In the genomic region with DNA sequence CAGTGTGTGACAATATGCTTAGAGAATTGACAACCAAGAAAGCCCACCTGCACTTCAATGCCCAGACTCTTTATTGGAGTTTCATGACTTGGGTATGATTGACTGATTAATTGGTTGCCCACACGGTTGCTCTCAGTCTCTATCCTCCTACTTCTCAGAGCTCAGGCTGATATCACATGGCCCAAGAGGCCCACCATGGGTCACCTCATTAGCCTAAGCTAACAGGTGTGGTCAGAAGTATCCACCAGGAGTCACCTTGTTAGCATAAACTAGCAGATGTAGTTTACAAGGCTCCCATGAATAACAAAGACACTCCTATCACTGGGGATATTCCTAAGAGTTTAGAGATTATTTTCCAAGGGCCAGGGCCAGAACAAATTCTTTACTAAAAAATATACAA, we compare ENCODE assay signal across 22 cellular contexts.
"Had no signal": no experiment of that assay in that cellular context is flagged by ENCODE, and none has a peak within 500 bp of the region (broad histone marks: within the 10 kb centered on the region; RNA-seq: fewer than 3 reads in every experiment).

No MANE protein-coding gene starts in this region.

- H3K4me3 ChIP-seq: adrenal gland, breast epithelium, esophagus muscularis mucosa, hepatocyte, pancreas, thyroid gland had no signal

- H3K9me3 ChIP-seq: adrenal gland, esophagus muscularis mucosa, pancreas, thyroid gland had no signal

- H3K4me1 ChIP-seq: adrenal gland, breast epithelium, esophagus muscularis mucosa, pancreas, thyroid gland had no signal

- H3K9me3 Mint-ChIP-seq: activated CD8-positive, alpha-beta T cell treated with anti-CD3 and anti-CD28 coated beads for 36 hours; central memory CD8-positive, alpha-beta T cell; effector memory CD8-positive, alpha-beta T cell; memory B cell; nephron progenitor cell; T-helper 2 cell treated with Interferon-gamma antibody and Interleukin-4, amounts not matched to agents 5 μg/mL and 100 μg/mL, for 36 hours had no signal

- H3K4me1 Mint-ChIP-seq: central memory CD8-positive, alpha-beta T cell had no signal

- H3K27ac ChIP-seq: adrenal gland, breast epithelium, esophagus muscularis mucosa, hepatocyte, pancreas, thyroid gland, VCaP had no signal

- ATAC-seq: activated CD8-positive, alpha-beta T cell treated with anti-CD3 and anti-CD28 coated beads for 36 hours; effector memory CD8-positive, alpha-beta T cell; pancreas; right cardiac atrium had no signal

- H3K27me3 ChIP-seq: adrenal gland, breast epithelium, esophagus muscularis mucosa, hepatocyte, pancreas, thyroid gland had no signal

- H3K27me3 Mint-ChIP-seq: activated CD8-positive, alpha-beta T cell treated with anti-CD3 and anti-CD28 coated beads for 36 hours; activated naive CD8-positive, alpha-beta T cell; central memory CD8-positive, alpha-beta T cell; effector memory CD8-positive, alpha-beta T cell; memory B cell had no signal

- H3K27ac Mint-ChIP-seq: activated CD4-positive, alpha-beta T cell treated with anti-CD3 and anti-CD28 coated beads, Interleukin-2, amount 10 ng/mL, durations not matched to agents 7 days and 5 days; activated CD8-positive, alpha-beta T cell treated with anti-CD3 and anti-CD28 coated beads for 36 hours; activated naive CD8-positive, alpha-beta T cell; memory B cell; nephron progenitor cell; T-helper 2 cell treated with Interferon-gamma antibody and Interleukin-4, amounts not matched to agents 5 μg/mL and 100 μg/mL, for 36 hours had no signal

- DNase-seq: activated CD4-positive, alpha-beta T cell treated with anti-CD3 and anti-CD28 coated beads, Interleukin-2, amount 10 ng/mL, durations not matched to agents 7 days and 5 days; activated CD4-positive, CD25-positive, alpha-beta regulatory T cell treated with anti-CD3 and anti-CD28 coated beads, Interleukin-2, amount 50 U/mL, for 72 hours; activated CD8-positive, alpha-beta T cell treated with anti-CD3 and anti-CD28 coated beads for 36 hours; activated gamma-delta T cell treated with Interleukin-2 at 50 U/mL for 16 hours; activated T-cell treated with anti-CD3 and anti-CD28 coated beads, Interleukin-2, amount 50 U/mL, for 1 hour; adrenal gland; effector memory CD8-positive, alpha-beta T cell; glutamatergic neuron; nephron progenitor cell; pancreas; right cardiac atrium; stimulated activated CD4-positive, alpha-beta T cell treated with anti-CD3 and anti-CD28 coated beads, Interleukin-4, amount 100 ng/mL, for 24 hours; stimulated activated naive CD4-positive, alpha-beta T cell treated with Interleukin-2 at 50 U/mL for 16 hours; thyroid gland had no signal

- H3K36me3 ChIP-seq: adrenal gland, breast epithelium, esophagus muscularis mucosa, pancreas, thyroid gland had no signal

- H3K4me3 Mint-ChIP-seq: activated CD4-positive, alpha-beta T cell treated with anti-CD3 and anti-CD28 coated beads, Interleukin-2, amount 10 ng/mL, durations not matched to agents 7 days and 5 days; activated CD8-positive, alpha-beta T cell treated with anti-CD3 and anti-CD28 coated beads for 36 hours; activated naive CD8-positive, alpha-beta T cell; central memory CD8-positive, alpha-beta T cell; effector memory CD8-positive, alpha-beta T cell; memory B cell; nephron progenitor cell; T-helper 2 cell treated with Interferon-gamma antibody and Interleukin-4, amounts not matched to agents 5 μg/mL and 100 μg/mL, for 36 hours had no signal
